ENCODE assay signal across 8 cellular contexts in genomic region chr20:23361108-23361650, GRCh38. TPM values are rescaled to one million over a fixed set of nuclear protein-coding genes. Genes with fewer than 3 reads are reported as not detected.
DNase-seq lines count a peak whose midpoint lies in the region; ATAC-seq and TF ChIP-seq lines count a peak whose summit lies in the region.

No MANE protein-coding gene starts in this region.

- no peaks in the 10 kb centered on the region for H3K36me3 ChIP-seq in CD4-positive, CD25-positive, alpha-beta regulatory T cell (ENCODE audit: control insufficient read depth, insufficient read depth, low read length)
- H3K36me3 ChIP-seq in KOPT-K1 (ENCODE audit: insufficient read depth, low read length) (peaks cover 22% of the 10 kb centered on the region), body of pancreas (replicated peaks in 1 of 2; ENCODE audit: insufficient read depth in 1 of 2, low read depth in 2 of 2) (no peaks in the 10 kb centered on the region)

- 1% methylated on average over 11 to 27 of the region's 27 CpGs for whole genome bisulfite sequencing in body of pancreas, 2 donors

- H3K4me1 ChIP-seq in CD4-positive, CD25-positive, alpha-beta regulatory T cell (ENCODE audit: control insufficient read depth, insufficient read depth, low read length, poor library complexity, severe bottlenecking): peaks cover 42% of the 10 kb centered on the region
- peaks cover 57% of the 10 kb centered on the region for H3K4me1 ChIP-seq in body of pancreas

- TF ChIP-seq POLR2A in body of pancreas (IDR thresholded peaks at IDR 0.05): no peak

- DNase-seq in CD4-positive, CD25-positive, alpha-beta regulatory T cell: peak in 1 of 3 donors; percentile 24
- DNase-seq in body of pancreas: peak in 3 of 4 donors; percentile 60 to 76 (median 62)
- peak in 1 of 49 donors; percentile 38 for DNase-seq in substantia nigra (lab: John Stamatoyannopoulos, UW)
- no peak for DNase-seq in posterior vena cava (ENCODE audit: low spot score)
- no peak for DNase-seq in NCI-H345 treated with DMSO at 0.1 percent for 48 hours (lab: John Stamatoyannopoulos, UW; ENCODE audit: unreplicated experiment)
- no peak for DNase-seq in H4 (ENCODE audit: low spot score)

- intact Hi-C loops in body of pancreas (cut with DNase I): no loop called here
- intact Hi-C loops in posterior vena cava (cut with DNase I): no loop called here

- H3K9me3 Mint-ChIP-seq in CD4-positive, CD25-positive, alpha-beta regulatory T cell: no peaks in the 10 kb centered on the region

- H3K4me3 Mint-ChIP-seq in CD4-positive, CD25-positive, alpha-beta regulatory T cell: peak overlapping the region; percentile 87 to 98 (median 92)

- peaks cover 7% of the 10 kb centered on the region for H3K27me3 Mint-ChIP-seq in CD4-positive, CD25-positive, alpha-beta regulatory T cell

- no peaks in the 10 kb centered on the region for H3K9me3 ChIP-seq in CD4-positive, CD25-positive, alpha-beta regulatory T cell (ENCODE audit: control insufficient read depth in 2 of 2, low read length in 2 of 2)
- H3K9me3 ChIP-seq in KOPT-K1 (ENCODE audit: insufficient read depth, low read length, poor library complexity, severe bottlenecking): no peaks in the 10 kb centered on the region
- H3K9me3 ChIP-seq in body of pancreas: no peaks in the 10 kb centered on the region

- peaks cover 31 to 52% (median 43%) of the 10 kb centered on the region in 4 donors for H3K4me1 Mint-ChIP-seq in CD4-positive, CD25-positive, alpha-beta regulatory T cell

- peak overlapping the region; percentile 95 for H3K27ac ChIP-seq in CD4-positive, CD25-positive, alpha-beta regulatory T cell (ENCODE audit: insufficient read depth, low read length, poor library complexity, severe bottlenecking)
- H3K27ac ChIP-seq in KOPT-K1 (ENCODE audit: low read depth, low read length, poor library complexity, severe bottlenecking) (peak overlapping the region; percentile 86), body of pancreas (peak overlapping the region; percentile 98 to 100 (median 98)), layer of hippocampus (ENCODE audit: low read depth, low read length) (peak overlapping the region; percentile 99), substantia nigra (ENCODE audit: low read depth, low read length, poor library complexity, severe bottlenecking) (peak overlapping the region; percentile 97)

- H3K27me3 ChIP-seq in CD4-positive, CD25-positive, alpha-beta regulatory T cell (ENCODE audit: control insufficient read depth, insufficient read depth, low read length): no peaks in the 10 kb centered on the region
- H3K27me3 ChIP-seq in body of pancreas (no peaks in the 10 kb centered on the region), layer of hippocampus (ENCODE audit: control insufficient read depth, insufficient read depth, low read length) (no peaks in the 10 kb centered on the region)

- H3K4me3 ChIP-seq in CD4-positive, CD25-positive, alpha-beta regulatory T cell (ENCODE audit: low read depth, low read length): peak overlapping the region; percentile 87
- H3K4me3 ChIP-seq in body of pancreas: peak overlapping the region in 1 of 2 donors; percentile 39

- H3K36me3 Mint-ChIP-seq in CD4-positive, CD25-positive, alpha-beta regulatory T cell: peaks cover 14% of the 10 kb centered on the region

- no peak for ATAC-seq in CD4-positive, CD25-positive, alpha-beta regulatory T cell (ENCODE audit: low read depth in 2 of 2)
- ATAC-seq in body of pancreas: no peak

- H3K27ac Mint-ChIP-seq in CD4-positive, CD25-positive, alpha-beta regulatory T cell: peak overlapping the region; percentile 52 to 96 (median 95)

- no peak for TF ChIP-seq CTCF in body of pancreas (IDR thresholded peaks at IDR 0.05)

RNA-seq across cellular contexts. Expression of gene GZF1, which starts 0.8 kb away (rescaled TPM):
- 24.8 TPM for total RNA-seq in CD4-positive, CD25-positive, alpha-beta regulatory T cell
- polyA plus RNA-seq in CD4-positive, CD25-positive, alpha-beta regulatory T cell: 1 to 10 TPM; 3.1 to 4.1 (median 3.3) TPM
- total RNA-seq in body of pancreas (1 to 10 TPM; 1.6 to 6.2 TPM), posterior vena cava (10 to 100 TPM; 16.2 to 17.8 TPM)
- 13.4 and 14.2 TPM in 2 replicates for total RNA-seq in H4 (2014; rRNA removed; shearing (Covaris generic))

RNA-seq across cellular contexts. Expression of gene NXT1, which starts 10.6 kb away (rescaled TPM):
- total RNA-seq in CD4-positive, CD25-positive, alpha-beta regulatory T cell: 41.5 TPM
- polyA plus RNA-seq in CD4-positive, CD25-positive, alpha-beta regulatory T cell: 10 to 100 TPM; 47.1 to 71.5 (median 56.9) TPM
- total RNA-seq in body of pancreas (10 to 100 TPM in 1 of 2 donors, 1 to 10 TPM in 1; 6.5 to 16.2 TPM), posterior vena cava (10 to 100 TPM; 14.6 to 19.1 TPM)
- total RNA-seq in H4 (2014; rRNA removed; shearing (Covaris generic)): 62.8 and 66.8 TPM in 2 replicates

Comparison
In these comparisons a context has a peak if more than half of its experiments do, and no peak if none do; other contexts are left out.
1. DNase-seq: peak in body of pancreas (3 of 4); none in posterior vena cava (single experiment), NCI-H345 treated with DMSO at 0.1 percent for 48 hours (single experiment) and H4 (single experiment).
2. Peak in every context shown above with its lines, with median percentiles within 50 percentile points of each other: H3K27ac ChIP-seq.